Comparison of ENCODE assay signal across 1 cellular context in genomic region chr1:8127201-8127641, GRCh38.
TF ChIP-seq lines count a peak whose summit lies in the region.

No MANE protein-coding gene starts in this region.

TF ChIP-seq in K562, 482 proteins besides CTCF, POLR2A, EP300 and RAD21 (continued from another document):
- TF ChIP-seq CUX1 (CRISPR knock-in tag; IDR thresholded peaks at IDR 0.05) (no peak), KDM5B (IDR thresholded peaks at IDR 0.05; ENCODE audit: insufficient replicate concordance, low read depth, low read length) (no peak), ZNF436 (CRISPR knock-in tag; IDR thresholded peaks at IDR 0.05) (no peak), ZBTB17 (CRISPR knock-in tag; IDR thresholded peaks at IDR 0.05) (no peak), ZBTB34 (CRISPR knock-in tag; IDR thresholded peaks at IDR 0.05) (no peak), SOX6 (IDR thresholded peaks at IDR 0.05) (peak; percentile 30; the same call in 1 of the 2 replicates), ZNF589 (CRISPR knock-in tag; IDR thresholded peaks at IDR 0.05; ENCODE audit: low read depth) (no peak), ZFP36 (IDR thresholded peaks at IDR 0.05; ENCODE audit: low read depth, low read length, partially characterized antibody) (no peak)
TF ChIP-seq in K562: peak in this region for 3.
